In genomic region chr5:159638954-159639559, GRCh38 we compare ENCODE assay signal across 1 cellular context.
TF ChIP-seq lines count a peak whose summit lies in the region.

No MANE protein-coding gene starts in this region.

TF ChIP-seq in K562, 482 proteins besides CTCF, POLR2A, EP300 and RAD21 (continued from another document and continues in another):
- peak in 1 of 2 experiments; percentile 70; a peak in 1 of 4 replicates for TF ChIP-seq ZNF318 (IDR thresholded peaks at IDR 0.05; ENCODE audit: borderline replicate concordance in 1 of 2, low read depth in 1 of 2)
- TF ChIP-seq HNRNPK (IDR thresholded peaks at IDR 0.05; ENCODE audit: low read depth, low read length, poor library complexity, severe bottlenecking), result no peak
- TF ChIP-seq CCNT2 (IDR thresholded peaks at IDR 0.05; ENCODE audit: borderline replicate concordance, extremely low read depth, insufficient read length, low read depth, low read length), result peak; percentile 69
- peak; percentile 60; the same call in 1 of the 2 replicates for TF ChIP-seq PML (IDR thresholded peaks at IDR 0.05; ENCODE audit: low read length)
- no peak for TF ChIP-seq ZNF121 (CRISPR knock-in tag; conservative IDR thresholded peaks at IDR 0.05)
- peak; percentile 37; the same call in 1 of the 2 replicates for TF ChIP-seq MGA (IDR thresholded peaks at IDR 0.05)
- no peak for TF ChIP-seq TAF15 (IDR thresholded peaks at IDR 0.05; ENCODE audit: low read depth, low read length)
- no peak for TF ChIP-seq NR2C1 (IDR thresholded peaks at IDR 0.05)
- peak; percentile 62 for TF ChIP-seq NR2C1 (tag; IDR thresholded peaks at IDR 0.05)
- no peak for TF ChIP-seq NR1H2 (CRISPR knock-in tag; IDR thresholded peaks at IDR 0.05)
- TF ChIP-seq CEBPG (CRISPR knock-in tag; IDR thresholded peaks at IDR 0.05), result peak; percentile 93
- TF ChIP-seq CEBPG (tag; conservative IDR thresholded peaks at IDR 0.05 in 1 of 2, IDR thresholded peaks at IDR 0.05 in 1 of 2), result peak; percentile 96 to 99
- TF ChIP-seq SMAD4 (CRISPR knock-in tag; conservative IDR thresholded peaks at IDR 0.05), result peak; percentile 82
- peak; percentile 21; the same call in 1 of the 2 replicates for TF ChIP-seq CBFA2T2 (conservative IDR thresholded peaks at IDR 0.05)
- TF ChIP-seq ZC3H11A (IDR thresholded peaks at IDR 0.05; ENCODE audit: low read depth, low read length), result no peak
- TF ChIP-seq KDM4B (IDR thresholded peaks at IDR 0.05; ENCODE audit: borderline replicate concordance in 2 of 2, low read depth in 1 of 2), result no peak
- peak; percentile 89 for TF ChIP-seq JUND (IDR thresholded peaks at IDR 0.05; ENCODE audit: borderline replicate concordance, low read depth, low read length)
- TF ChIP-seq JUND (tag; IDR thresholded peaks at IDR 0.05; ENCODE audit: borderline replicate concordance, low read depth, low read length), result peak; percentile 76; the same call in 1 of the 3 replicates
- TF ChIP-seq MYC (IDR thresholded peaks at IDR 0.05; ENCODE audit: low read depth, low read length), result peak; percentile 86
- no peak; the same call in 1 of the 2 replicates for TF ChIP-seq MYC (CRISPR knock-in tag; IDR thresholded peaks at IDR 0.05; ENCODE audit: borderline replicate concordance, low read depth)
- peak; percentile 39; the same call in 1 of the 2 replicates for TF ChIP-seq FOSL1 (tag; conservative IDR thresholded peaks at IDR 0.05)
- TF ChIP-seq L3MBTL2 (IDR thresholded peaks at IDR 0.05), result peak; percentile 77
- peak; percentile 60; the same call in 1 of the 2 replicates for TF ChIP-seq MECOM (CRISPR knock-in tag; IDR thresholded peaks at IDR 0.05)
- peak; percentile 33; the same call in 1 of the 2 replicates for TF ChIP-seq GMEB1 (CRISPR knock-in tag; IDR thresholded peaks at IDR 0.05)
- TF ChIP-seq CEBPZ (IDR thresholded peaks at IDR 0.05; ENCODE audit: borderline replicate concordance, low read depth, low read length), result no peak
- TF ChIP-seq ATF7 (IDR thresholded peaks at IDR 0.05), result peak; percentile 93
- TF ChIP-seq PYGO2 (tag; IDR thresholded peaks at IDR 0.05), result peak; percentile 67; the same call in 1 of the 2 replicates
- no peak for TF ChIP-seq ELK1 (CRISPR knock-in tag; IDR thresholded peaks at IDR 0.05)
- TF ChIP-seq ZNF778 (CRISPR knock-in tag; IDR thresholded peaks at IDR 0.05), result no peak
- peak; percentile 34 for TF ChIP-seq CXXC5 (CRISPR knock-in tag; IDR thresholded peaks at IDR 0.05)
